In genomic region chr18:79026491-79026890, GRCh38 we compare ENCODE assay signal across 13 cellular contexts. TPM values are rescaled to one million over a fixed set of nuclear protein-coding genes. Genes with fewer than 3 reads are reported as not detected.
"Had no signal": no experiment of that assay in that cellular context is flagged by ENCODE, and none has a peak within 500 bp of the region (broad histone marks: within the 10 kb centered on the region; RNA-seq: fewer than 3 reads in every experiment).

No MANE protein-coding gene starts in this region.

- H3K27ac Mint-ChIP-seq: activated CD4-positive, alpha-beta memory T cell treated with anti-CD3 and anti-CD28 coated beads for 36 hours; naive thymus-derived CD4-positive, alpha-beta T cell; T-helper 17 cell had no signal

- ATAC-seq: heart right ventricle; lower lobe of right lung; naive thymus-derived CD4-positive, alpha-beta T cell; T-helper 17 cell had no signal

- H3K9me3 ChIP-seq: colonic mucosa had no signal

- DNase-seq: activated CD4-positive, alpha-beta memory T cell treated with anti-CD3 and anti-CD28 coated beads for 36 hours; activated CD4-positive, CD25-positive, alpha-beta regulatory T cell treated with anti-CD3 and anti-CD28 coated beads, Interleukin-2, amount 50 U/mL, for 72 hours; activated naive CD4-positive, alpha-beta T cell; colonic mucosa; heart right ventricle; lower lobe of right lung; naive thymus-derived CD4-positive, alpha-beta T cell; small intestine; stomach; T-helper 17 cell had no signal

- H3K4me3 ChIP-seq: colonic mucosa, heart right ventricle, lower lobe of right lung, right atrium auricular region, stomach, thoracic aorta had no signal

- H3K36me3 Mint-ChIP-seq: activated CD4-positive, alpha-beta memory T cell treated with anti-CD3 and anti-CD28 coated beads for 36 hours had no signal

- H3K4me1 ChIP-seq: colonic mucosa, heart right ventricle, lower lobe of right lung, right atrium auricular region, stomach had no signal

- H3K4me3 Mint-ChIP-seq: activated CD4-positive, alpha-beta memory T cell treated with anti-CD3 and anti-CD28 coated beads for 36 hours; naive thymus-derived CD4-positive, alpha-beta T cell; T-helper 17 cell had no signal

- H3K36me3 ChIP-seq: colonic mucosa, heart right ventricle, lower lobe of right lung, right atrium auricular region, stomach, thoracic aorta had no signal

- H3K27me3 Mint-ChIP-seq: activated CD4-positive, alpha-beta memory T cell treated with anti-CD3 and anti-CD28 coated beads for 36 hours had no signal

- H3K27ac ChIP-seq: colonic mucosa, heart right ventricle, lower lobe of right lung, right atrium auricular region, stomach, thoracic aorta had no signal

- H3K27me3 ChIP-seq: colonic mucosa, right atrium auricular region, stomach had no signal

- H3K4me1 Mint-ChIP-seq: naive thymus-derived CD4-positive, alpha-beta T cell; T-helper 17 cell had no signal

RNA-seq across cellular contexts. Expression of gene SALL3, which starts 46.9 kb away (rescaled TPM):
- total RNA-seq: activated CD4-positive, alpha-beta memory T cell treated with anti-CD3 and anti-CD28 coated beads for 36 hours; lower lobe of right lung; naive thymus-derived CD4-positive, alpha-beta T cell; posterior vena cava; stomach; T-helper 17 cell; thoracic aorta had no signal
